Comparison of ENCODE assay signal across 14 cellular contexts in genomic region chr5:142358121-142358520, GRCh38. TPM values are rescaled to one million over a fixed set of nuclear protein-coding genes. Genes with fewer than 3 reads are reported as not detected.
A peak's percentile ranks its signal among the peaks of the same experiment; 100 is the strongest.
DNase-seq lines count a peak whose midpoint lies in the region; ATAC-seq and TF ChIP-seq lines count a peak whose summit lies in the region.
"Had no signal": no experiment of that assay in that cellular context is flagged by ENCODE, and none has a peak within 500 bp of the region (broad histone marks: within the 10 kb centered on the region; RNA-seq: fewer than 3 reads in every experiment).

No MANE protein-coding gene starts in this region.

- no peaks in the 10 kb centered on the region; the same call in 1 of the 2 replicates for H3K27me3 Mint-ChIP-seq in HFFc6 (ENCODE audit: insufficient read depth)

- peaks cover 66% of the 10 kb centered on the region for H3K4me1 Mint-ChIP-seq in HFFc6 (ENCODE audit: low read depth)

- peak overlapping the region; percentile 99 for H3K27ac ChIP-seq in A673 (ENCODE audit: low read depth, low read length, poor library complexity, severe bottlenecking)
- H3K27ac ChIP-seq in ascending aorta: peak overlapping the region; percentile 99 to 100
- H3K27ac ChIP-seq: HL-60 had no signal

- H3K27me3 ChIP-seq in A673 (replicated peaks; ENCODE audit: insufficient read depth, low read depth, low read length, poor library complexity): no peaks in the 10 kb centered on the region
- no peaks in the 10 kb centered on the region for H3K27me3 ChIP-seq in ascending aorta
- H3K27me3 ChIP-seq in H7 (ENCODE audit: control insufficient read depth, insufficient read depth, low read length): no peaks in the 10 kb centered on the region

- H3K4me3 ChIP-seq in A673 (ENCODE audit: low read depth, low read length, poor library complexity, severe bottlenecking): no peak overlapping the region
- peak overlapping the region; percentile 82 to 89 for H3K4me3 ChIP-seq in ascending aorta
- H3K4me3 ChIP-seq in H7 (ENCODE audit: insufficient read depth, low read depth, low read length): no peak overlapping the region

- H3K9me3 ChIP-seq in A673 (ENCODE audit: low read depth, low read length, poor library complexity, severe bottlenecking): peaks cover 4% of the 10 kb centered on the region
- no peaks in the 10 kb centered on the region for H3K9me3 ChIP-seq in ascending aorta

- TF ChIP-seq CTCF in A673 (conservative IDR thresholded peaks at IDR 0.05; ENCODE audit: low read depth, low read length) (0 out of 2 replicates have a peak, but pooled peaks have one; percentile 18), HFFc6 (IDR thresholded peaks at IDR 0.05) (no peak), ascending aorta (IDR thresholded peaks at IDR 0.05) (no peak)

- H3K36me3 Mint-ChIP-seq in HFFc6 (ENCODE audit: low read depth): peaks cover 5% of the 10 kb centered on the region; the same call in 1 of the 2 replicates

- H3K36me3 ChIP-seq in A673 (ENCODE audit: insufficient read depth, low read length, poor library complexity, severe bottlenecking): no peaks in the 10 kb centered on the region
- H3K36me3 ChIP-seq in ascending aorta: no peaks in the 10 kb centered on the region
- H3K36me3 ChIP-seq in H7 (replicated peaks; ENCODE audit: control insufficient read depth, insufficient read depth, low read length): no peaks in the 10 kb centered on the region

- BruUV-seq in A673 (replicated peaks; lab: Mats Ljungman, UMichigan): no TSS peak

- H3K4me1 ChIP-seq in A673 (ENCODE audit: insufficient read depth, low read length, poor library complexity, severe bottlenecking) (peaks cover 70% of the 10 kb centered on the region), ascending aorta (peaks cover 12 to 17% of the 10 kb centered on the region in 2 donors)

- ATAC-seq in HG03469 (IDR thresholded peaks at IDR 0.05; ENCODE audit: unreplicated experiment) (no peak), HG03378 (IDR thresholded peaks at IDR 0.05; ENCODE audit: unreplicated experiment) (no peak), GM21528 (IDR thresholded peaks at IDR 0.05; ENCODE audit: low FRiP score, unreplicated experiment) (no peak)

- POLR2A ChIA-PET in A673 (lab: Charles Lee; ENCODE audit: low non-redundant PET): no interaction called here

- no peaks in the 10 kb centered on the region for H3K9me3 Mint-ChIP-seq in HFFc6

- DNase-seq in A673 (ENCODE audit: low spot score) (no peak), HFFc6 (no peak), ascending aorta (ENCODE audit: low spot score in 2 of 2) (no peak), myocyte (ENCODE audit: low read depth) (peak; percentile 46), H7 (no peak)
- DNase-seq: DMS153; effector CD8-positive, alpha-beta T cell; NCI-H2029; retina; SIG-M5 had no signal

- H3K27ac Mint-ChIP-seq in HFFc6: peak overlapping the region; percentile 99

- intact Hi-C loops in A673 (cut with micrococcal nuclease; ENCODE audit: unreplicated experiment): no loop called here
- intact Hi-C loops in ascending aorta (cut with DNase I): loop anchor here (5.0 kb wide), 1 partner anchor 111 kb away; no protein-coding TSS in a partner anchor

- CTCF ChIA-PET in A673 (lab: Charles Lee): no interaction called here

- peak overlapping the region; percentile 89 for H3K4me3 Mint-ChIP-seq in HFFc6

RNA-seq across cellular contexts. Expression of gene SPRY4, which starts 33.3 kb away (rescaled TPM):
- total RNA-seq in A673 (2021) (35.5 and 35.6 TPM in 2 replicates), ascending aorta (111 TPM), myocyte (11.6 and 13.1 TPM in 2 replicates)
- total RNA-seq in HFFc6 (2021; fragmentation: NEBNext Ultra II Directional; extraction: Animal tissue kit (Norgen Biotek cat#: 25700)): 10 to 100 TPM; 26.1 to 28.9 (median 27.8) TPM
- polyA plus RNA-seq in myocyte (2012): 5.3 TPM
- 71.7 and 93.3 TPM in 2 replicates for total RNA-seq in H7 (2014; rRNA removed; shearing (Covaris generic))

Comparison
In these comparisons a context has a peak if more than half of its experiments do, and no peak if none do; other contexts are left out.
1. H3K4me3 ChIP-seq: peak in ascending aorta (2 of 2); none in A673 (single experiment) and H7 (single experiment).